19 cellular contexts compared by ENCODE assay signal in genomic region chr14:62234849-62235248, GRCh38.
DNase-seq lines count a peak whose midpoint lies in the region; ATAC-seq and TF ChIP-seq lines count a peak whose summit lies in the region.
"Had no signal": no experiment of that assay in that cellular context is flagged by ENCODE, and none has a peak within 500 bp of the region (broad histone marks: within the 10 kb centered on the region; RNA-seq: fewer than 3 reads in every experiment).

No MANE protein-coding gene starts in this region.

- no peaks in the 10 kb centered on the region for H3K36me3 ChIP-seq in transverse colon
- H3K36me3 ChIP-seq: BE2C; BLaER1 treated with 17β-estradiol and CSF1 and Interleukin-3, amounts not matched to agents 10 nM and 100 nM had no signal

- H3K9me3 ChIP-seq in transverse colon = peaks cover 0 to 4% of the 10 kb centered on the region in 2 donors
- H3K9me3 ChIP-seq: BE2C had no signal

- H3K4me1 ChIP-seq in transverse colon = no peaks in the 10 kb centered on the region
- H3K4me1 ChIP-seq: BE2C; BLaER1 treated with 17β-estradiol and CSF1 and Interleukin-3, amounts not matched to agents 10 nM and 100 nM had no signal

- TF ChIP-seq POLR2A in transverse colon (IDR thresholded peaks at IDR 0.05) = no peak

- TF ChIP-seq CTCF in fibroblast of pulmonary artery (IDR thresholded peaks at IDR 0.05; ENCODE audit: low read length, missing control alignments) (no peak), transverse colon (IDR thresholded peaks at IDR 0.05) (no peak)

- no peak for TF ChIP-seq EP300 in transverse colon (IDR thresholded peaks at IDR 0.05; ENCODE audit: low read depth)

- intact Hi-C loops in transverse colon (cut with DNase I; ENCODE audit: low total_unique reads) = no loop called here

- DNase-seq in HT1080 (ENCODE audit: low read depth) (peak; percentile 18), amniotic epithelial cell (ENCODE audit: low read depth) (peak; percentile 12), fibroblast of pulmonary artery (ENCODE audit: low read depth) (peak; percentile 3), transverse colon (no peak), SK-N-DZ (ENCODE audit: low spot score) (no peak)
- DNase-seq: AML-193; BE2C; CD4-positive, alpha-beta T cell; CD8-positive, alpha-beta memory T cell; DMS 273 treated with DMSO at 0.1 percent for 48 hours; DMS79; EL; GDM1; H9 had no signal

- ATAC-seq in HG03342 (IDR thresholded peaks at IDR 0.05; ENCODE audit: unreplicated experiment) = no peak
- ATAC-seq: GM23338, HCT116 had no signal

- in situ Hi-C loops in transverse colon (cut with MboI; ENCODE audit: low pct_ligation_motif_present in 1 of 4, low pct_unique_long_range_greater_than_20kb in 1 of 4, low sequenced_read_pairs in 3 of 4) = no loop called here

- WGBS in transverse colon (ENCODE audit: low coverage in 1 of 2), 2 donors = 72 to 79% methylated on average over 2 to 3 of the region's 3 CpGs

- H3K27ac ChIP-seq in transverse colon = no peak overlapping the region
- H3K27ac ChIP-seq: 22Rv1; BLaER1 treated with 17β-estradiol and CSF1 and Interleukin-3, amounts not matched to agents 10 nM and 100 nM had no signal

- H3K27me3 ChIP-seq in transverse colon = no peaks in the 10 kb centered on the region
- H3K27me3 ChIP-seq: BE2C; BLaER1 treated with 17β-estradiol and CSF1 and Interleukin-3, amounts not matched to agents 10 nM and 100 nM had no signal

- no peak overlapping the region for H3K4me3 ChIP-seq in fibroblast of pulmonary artery (replicated peaks; ENCODE audit: low read depth, low read length)
- H3K4me3 ChIP-seq in transverse colon = no peak overlapping the region
- H3K4me3 ChIP-seq: BLaER1 treated with 17β-estradiol and CSF1 and Interleukin-3, amounts not matched to agents 10 nM and 100 nM; GM23338 had no signal

Comparison
In these comparisons a context has a peak if more than half of its experiments do, and no peak if none do; other contexts are left out.
1. DNase-seq: peak in HT1080 (single experiment), amniotic epithelial cell (single experiment) and fibroblast of pulmonary artery (single experiment); none in transverse colon (single experiment) and SK-N-DZ (single experiment).